Comparison of ENCODE assay signal across 31 cellular contexts in genomic region chr19:41714598-41714997, GRCh38. TPM values are rescaled to one million over a fixed set of nuclear protein-coding genes. Genes with fewer than 3 reads are reported as not detected.
A peak's percentile ranks its signal among the peaks of the same experiment; 100 is the strongest.
DNase-seq lines count a peak whose midpoint lies in the region; ATAC-seq, FAIRE-seq and TF ChIP-seq lines count a peak whose summit lies in the region.
"Had no signal": no experiment of that assay in that cellular context is flagged by ENCODE, and none has a peak within 500 bp of the region (broad histone marks: within the 10 kb centered on the region; RNA-seq: fewer than 3 reads in every experiment).

No MANE protein-coding gene starts in this region.

- no peak overlapping the region for H3K4me3 Mint-ChIP-seq in type B pancreatic cell
- H3K4me3 Mint-ChIP-seq: CD14-positive monocyte; CD4-positive, alpha-beta memory T cell; CD4-positive, CD25-positive, alpha-beta regulatory T cell; CD8-positive, alpha-beta memory T cell had no signal

- H3K36me3 ChIP-seq in bronchial epithelial cell (ENCODE audit: control insufficient read depth, insufficient read depth, low read length) (no peaks in the 10 kb centered on the region), neuronal stem cell (replicated peaks in 1 of 2; ENCODE audit: control insufficient read depth in 2 of 2, insufficient read depth in 2 of 2, low read length in 2 of 2) (no peaks in the 10 kb centered on the region)
- H3K36me3 ChIP-seq: BE2C, BLaER1 had no signal

- no peak overlapping the region for H2BK15ac ChIP-seq in neuronal stem cell (ENCODE audit: low read length)

- H3K79me1 ChIP-seq in neuronal stem cell (ENCODE audit: low read depth, low read length): no peaks in the 10 kb centered on the region

- H3K4ac ChIP-seq in neuronal stem cell (ENCODE audit: low read length): no peak overlapping the region

- no peak overlapping the region for H3K4me2 ChIP-seq in neuronal stem cell (ENCODE audit: insufficient read depth, low read length, poor library complexity, severe bottlenecking)
- H3K4me2 ChIP-seq: BLaER1 had no signal

- peaks cover 0 to 28% of the 10 kb centered on the region in 2 donors for H3K9me3 ChIP-seq in neuronal stem cell (replicated peaks in 1 of 2; ENCODE audit: control insufficient read depth in 2 of 2, insufficient read depth in 1 of 2, low read depth in 1 of 2, low read length in 2 of 2)
- H3K9me3 ChIP-seq: BE2C, BLaER1 had no signal

- H3K27me3 Mint-ChIP-seq in type B pancreatic cell: no peaks in the 10 kb centered on the region

- no peak overlapping the region for H3K27ac Mint-ChIP-seq in type B pancreatic cell
- H3K27ac Mint-ChIP-seq: CD14-positive monocyte; CD4-positive, alpha-beta memory T cell; CD4-positive, CD25-positive, alpha-beta regulatory T cell; CD8-positive, alpha-beta memory T cell had no signal

- FAIRE-seq in bronchial epithelial cell (lab: Jason Lieb, UNC): peak; percentile 47
- FAIRE-seq: A204.1, GM12878, GM12892, GM18507 had no signal

- H3K18ac ChIP-seq in neuronal stem cell (ENCODE audit: low read length): no peak overlapping the region

- no peaks in the 10 kb centered on the region for H3K4me1 ChIP-seq in neuronal stem cell (ENCODE audit: control insufficient read depth in 2 of 2, insufficient read depth in 1 of 2, low read depth in 1 of 2, low read length in 2 of 2)
- H3K4me1 ChIP-seq: BE2C, BLaER1 had no signal

- H3K36me3 Mint-ChIP-seq in type B pancreatic cell: no peaks in the 10 kb centered on the region
- H3K36me3 Mint-ChIP-seq: CD14-positive monocyte; CD4-positive, alpha-beta memory T cell; CD4-positive, CD25-positive, alpha-beta regulatory T cell; CD8-positive, alpha-beta memory T cell had no signal

- H4K91ac ChIP-seq in neuronal stem cell (ENCODE audit: low read depth, low read length, poor library complexity): no peak overlapping the region

- no peak overlapping the region for H3K27ac ChIP-seq in coronary artery
- no peak overlapping the region for H3K27ac ChIP-seq in neuronal stem cell (replicated peaks; ENCODE audit: low read length)
- H3K27ac ChIP-seq: BLaER1 had no signal

- H4K8ac ChIP-seq in neuronal stem cell (ENCODE audit: low read depth, low read length): no peak overlapping the region

- no peaks in the 10 kb centered on the region for H3K4me1 Mint-ChIP-seq in type B pancreatic cell (ENCODE audit: unreplicated experiment)
- H3K4me1 Mint-ChIP-seq: CD14-positive monocyte; CD4-positive, alpha-beta memory T cell; CD4-positive, CD25-positive, alpha-beta regulatory T cell; CD8-positive, alpha-beta memory T cell had no signal

- WGBS in neuronal stem cell (ENCODE audit: extremely low coverage in 2 of 2, insufficient read length in 2 of 2, insufficient replicate concordance in 1 of 2), 2 donors: no CpG with 5 or more reads among the region's 5 CpGs

- H2BK120ac ChIP-seq in neuronal stem cell (ENCODE audit: low read depth, low read length): no peak overlapping the region

- TF ChIP-seq CTCF in bronchial epithelial cell (IDR thresholded peaks at IDR 0.05; ENCODE audit: insufficient read depth, low read length, severe bottlenecking) (no peak), coronary artery (IDR thresholded peaks at IDR 0.05) (no peak), type B pancreatic cell (conservative IDR thresholded peaks at IDR 0.05) (no peak)

- peak overlapping the region; percentile 13 for H3K9ac ChIP-seq in neuronal stem cell (ENCODE audit: low read depth, low read length, poor library complexity)
- H3K9ac ChIP-seq: BLaER1 had no signal

- H2BK5ac ChIP-seq in neuronal stem cell (ENCODE audit: low read length): no peak overlapping the region

- H3K14ac ChIP-seq in neuronal stem cell (ENCODE audit: low read length): no peak overlapping the region

- DNase-seq in bronchial epithelial cell (ENCODE audit: low read depth) (no peak), coronary artery (ENCODE audit: low spot score) (peak; percentile 28), neuronal stem cell (ENCODE audit: low spot score) (no peak), type B pancreatic cell (ENCODE audit: extremely low spot score, unreplicated experiment) (peak; percentile 37), cerebellar cortex (ENCODE audit: low spot score) (no peak)
- DNase-seq in stimulated activated CD4-positive, alpha-beta T cell treated with anti-CD3 and anti-CD28 coated beads, Interleukin-2, amount 100 ng/mL, for 24 hours: no peak
- DNase-seq: 8988T; ACHN; BE2C; C1 segment of cervical spinal cord; CD4-positive, alpha-beta memory T cell; CD4-positive, CD25-positive, alpha-beta regulatory T cell; CD8-positive, alpha-beta memory T cell; COR-L47; DMS 273 treated with DMSO at 0.1 percent for 48 hours; DMS153; DMS53; DMS79; DND-41; EL; GDM1 had no signal

- H3K27me3 ChIP-seq in bronchial epithelial cell (ENCODE audit: control insufficient read depth, insufficient read depth, low read length): peaks cover 4% of the 10 kb centered on the region
- peaks cover 0 to 69% (median 0%) of the 10 kb centered on the region in 3 experiments for H3K27me3 ChIP-seq in neuronal stem cell (ENCODE audit: control insufficient read depth in 3 of 3, insufficient read depth in 3 of 3, low read depth in 1 of 3, low read length in 3 of 3)
- H3K27me3 ChIP-seq: BLaER1 had no signal

- H2BK12ac ChIP-seq in neuronal stem cell (ENCODE audit: low read length): no peak overlapping the region

- no peak for ATAC-seq in HG03432 (IDR thresholded peaks at IDR 0.05; ENCODE audit: unreplicated experiment)
- ATAC-seq: GM12878 had no signal

- H3K4me3 ChIP-seq in bronchial epithelial cell (ENCODE audit: low read depth, low read length): no peak overlapping the region
- H3K4me3 ChIP-seq in coronary artery: no peak overlapping the region
- no peak overlapping the region for H3K4me3 ChIP-seq in neuronal stem cell (ENCODE audit: low read length in 2 of 2)
- H3K4me3 ChIP-seq: BLaER1, GM12878 had no signal

- no peak overlapping the region for H2AK5ac ChIP-seq in neuronal stem cell (ENCODE audit: low read depth, low read length)

- peaks cover 5% of the 10 kb centered on the region for H3K9me3 Mint-ChIP-seq in type B pancreatic cell
- H3K9me3 Mint-ChIP-seq: CD14-positive monocyte; CD4-positive, alpha-beta memory T cell; CD4-positive, CD25-positive, alpha-beta regulatory T cell; CD8-positive, alpha-beta memory T cell had no signal

- no peak overlapping the region for H2AFZ ChIP-seq in neuronal stem cell (ENCODE audit: low read length)

- no peak overlapping the region for H3K23ac ChIP-seq in neuronal stem cell (ENCODE audit: low read depth, low read length, poor library complexity)

RNA-seq across cellular contexts. Expression of gene CEACAM5, which starts 6.2 kb away (rescaled TPM):
- total RNA-seq in bronchial epithelial cell (11.6 and 40.6 TPM in 2 replicates), type B pancreatic cell (ENCODE audit: low replicate concordance) (13.5 and 13.9 TPM in 2 replicates)
- not detected for polyA plus RNA-seq in neuronal stem cell (2013, experiment 1 of 2)
- polyA plus RNA-seq in neuronal stem cell (2013, experiment 2 of 2): not detected
- total RNA-seq: CD4-positive, alpha-beta memory T cell; CD4-positive, CD25-positive, alpha-beta regulatory T cell; CD8-positive, alpha-beta memory T cell; Daoy; G401 had no signal
- polyA plus RNA-seq: AG04450; CD14-positive monocyte; CD4-positive, alpha-beta memory T cell; CD4-positive, CD25-positive, alpha-beta regulatory T cell; CD8-positive, alpha-beta memory T cell; GM12878 had no signal

RNA-seq across cellular contexts. Expression of gene CEACAM7, which starts 26.5 kb away (rescaled TPM):
- total RNA-seq in bronchial epithelial cell (0.79 and 7.3 TPM in 2 replicates), type B pancreatic cell (ENCODE audit: low replicate concordance) (4.4 and 8.0 TPM in 2 replicates)
- polyA plus RNA-seq in neuronal stem cell (2013, experiment 1 of 2): not detected
- polyA plus RNA-seq in neuronal stem cell (2013, experiment 2 of 2): 0.03 TPM
- total RNA-seq: CD4-positive, alpha-beta memory T cell; CD4-positive, CD25-positive, alpha-beta regulatory T cell; CD8-positive, alpha-beta memory T cell; Daoy; G401; GM12878 had no signal
- polyA plus RNA-seq: AG04450; CD14-positive monocyte; CD4-positive, alpha-beta memory T cell; CD4-positive, CD25-positive, alpha-beta regulatory T cell; CD8-positive, alpha-beta memory T cell; GM12878 had no signal

RNA-seq across cellular contexts. Expression of gene CEACAM6, which starts 40.7 kb away (rescaled TPM):
- total RNA-seq in bronchial epithelial cell (13.7 and 41.6 TPM in 2 replicates), type B pancreatic cell (ENCODE audit: low replicate concordance) (29.8 and 76.1 TPM in 2 replicates)
- not detected for polyA plus RNA-seq in neuronal stem cell (2013, experiment 1 of 2)
- polyA plus RNA-seq in neuronal stem cell (2013, experiment 2 of 2): not detected
- total RNA-seq: CD4-positive, alpha-beta memory T cell; CD4-positive, CD25-positive, alpha-beta regulatory T cell; CD8-positive, alpha-beta memory T cell; Daoy; G401 had no signal
- polyA plus RNA-seq: AG04450; CD4-positive, alpha-beta memory T cell; CD4-positive, CD25-positive, alpha-beta regulatory T cell; CD8-positive, alpha-beta memory T cell; GM12878 had no signal

Comparison
In these comparisons a context has a peak if more than half of its experiments do, and no peak if none do; other contexts are left out.
1. DNase-seq: peak in coronary artery (single experiment) and type B pancreatic cell (single experiment); none in bronchial epithelial cell (single experiment), neuronal stem cell (single experiment), stimulated activated CD4-positive, alpha-beta T cell treated with anti-CD3 and anti-CD28 coated beads, Interleukin-2, amount 100 ng/mL, for 24 hours (0 of 2) and cerebellar cortex (single experiment).